Comparison of ENCODE assay signal across 20 cellular contexts in the genomic region with DNA sequence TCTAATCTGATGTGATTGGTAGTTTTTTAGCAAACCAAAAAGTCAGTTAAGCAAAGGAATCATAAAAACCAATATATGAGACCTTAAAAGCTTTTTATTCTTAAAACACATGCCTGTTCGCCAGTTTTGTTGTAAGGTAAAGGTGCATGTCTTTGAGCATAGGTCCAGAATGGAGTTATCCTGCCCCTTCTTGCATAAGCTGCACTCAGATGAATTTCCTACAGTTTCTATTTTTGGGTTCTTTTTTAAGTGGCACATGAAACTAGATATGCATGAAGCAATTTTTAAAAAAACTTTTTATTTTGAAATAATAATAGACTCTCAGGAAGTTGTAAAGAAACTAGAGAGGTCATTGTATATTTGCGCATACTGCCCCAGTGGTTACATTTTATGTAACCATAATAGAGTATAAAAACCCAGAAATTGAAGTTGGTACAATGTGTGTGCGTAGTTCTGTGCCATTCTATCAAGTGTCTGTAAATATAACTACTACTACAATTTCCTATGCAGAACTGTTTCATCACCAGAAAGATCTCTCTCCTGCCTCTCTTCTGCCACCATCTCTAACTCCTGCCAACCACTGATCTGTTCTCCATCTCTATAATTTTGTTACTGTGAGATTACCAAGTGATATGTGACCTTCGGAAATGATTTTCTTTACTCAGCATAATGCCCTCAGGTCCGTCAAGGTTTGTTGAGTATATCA. TPM values are rescaled to one million over a fixed set of nuclear protein-coding genes. Genes with fewer than 3 reads are reported as not detected.
"Had no signal": no experiment of that assay in that cellular context is flagged by ENCODE, and none has a peak within 500 bp of the region (broad histone marks: within the 10 kb centered on the region; RNA-seq: fewer than 3 reads in every experiment).

No MANE protein-coding gene starts in this region.

RNA-seq across cellular contexts. Expression of a gene that starts 39.7 kb away (rescaled TPM):
- total RNA-seq: activated naive CD4-positive, alpha-beta T cell treated with anti-CD3 and anti-CD28 coated beads for 36 hours; activated naive CD4-positive, alpha-beta T cell treated with anti-CD3 and anti-CD28 coated beads, Interleukin-2, amount 50 U/mL, for 72 hours; activated naive CD8-positive, alpha-beta T cell treated with anti-CD3 and anti-CD28 coated beads for 36 hours; activated naive CD8-positive, alpha-beta T cell treated with anti-CD3 and anti-CD28 coated beads, Interleukin-2, amount 10 ng/mL, durations not matched to agents 7 days and 5 days; activated T-cell treated with anti-CD3 and anti-CD28 coated beads, Interleukin-2, amount 50 U/mL, for 4 hours; activated T-cell treated with anti-CD3 and anti-CD28 coated beads, Interleukin-2, amount 50 U/mL, for 72 hours; activated T-helper 1 cell treated with anti-CD3 and anti-CD28 coated beads, Interleukin-12 subunit alpha, Interleukin-12 subunit beta, Interleukin-2, Interleukin-4 antibody, amounts not matched to agents 30 ng/mL and 10 ng/mL and 1 ng/mL, durations not matched to agents 14 hours and 24 hours and 36 hours; activated T-helper 17 cell treated with anti-CD3 and anti-CD28 coated beads, Interleukin-2, amount 50 U/mL, for 72 hours; activated T-helper 2 cell treated with anti-CD3 and anti-CD28 coated beads, Interferon-gamma antibody, Interleukin-2, Interleukin-4, amounts not matched to agents 10 μg/mL and 5 μg/mL and 100 μg/mL, durations not matched to agents 14 hours and 24 hours and 36 hours; adrenal gland; aorta; ascending aorta; astrocyte; body of pancreas; breast epithelium; bronchial epithelial cell; cardiac muscle cell; cardiac septum; cerebellum; chondrocyte had no signal
